ENCODE assay signal across 9 cellular contexts in the genomic region with DNA sequence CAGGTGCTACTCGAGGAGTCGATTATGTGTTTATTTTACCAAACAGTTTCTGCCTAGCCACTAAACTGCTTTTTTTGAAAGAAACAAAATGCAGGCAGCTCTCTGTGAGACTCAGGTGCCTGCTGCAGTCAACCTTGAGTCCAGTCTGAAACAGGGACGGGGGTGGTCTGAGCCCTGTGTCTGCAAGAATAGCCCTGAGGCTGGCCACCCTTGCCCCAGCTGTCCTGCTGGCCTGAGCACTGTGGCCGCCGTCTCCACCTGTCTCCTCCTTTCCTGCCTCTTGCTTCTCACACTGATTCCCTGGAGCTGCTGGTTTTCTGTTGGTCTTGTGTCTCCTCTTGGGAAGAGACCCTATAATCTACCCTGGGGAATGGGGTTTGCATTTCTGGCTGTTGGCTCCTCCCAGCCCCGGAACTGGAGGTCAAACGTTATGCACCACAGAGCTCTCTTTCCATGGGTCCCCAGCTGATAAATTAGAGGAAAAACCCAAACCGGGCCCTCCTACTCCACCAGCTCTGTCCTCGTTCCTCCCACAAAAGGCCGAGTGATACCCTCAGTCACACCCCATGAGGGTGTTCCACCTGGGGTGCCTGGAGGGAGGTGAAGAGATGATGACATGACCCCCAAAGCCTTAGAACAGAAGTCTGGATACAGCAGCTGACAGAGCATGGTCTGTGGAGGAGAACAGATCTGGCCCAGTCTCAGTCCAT. TPM values are rescaled to one million over a fixed set of nuclear protein-coding genes. Genes with fewer than 3 reads are reported as not detected.
A peak's percentile ranks its signal among the peaks of the same experiment; 100 is the strongest.
DNase-seq lines count a peak whose midpoint lies in the region; TF ChIP-seq lines count a peak whose summit lies in the region.
"Had no signal": no experiment of that assay in that cellular context is flagged by ENCODE, and none has a peak within 500 bp of the region (broad histone marks: within the 10 kb centered on the region; RNA-seq: fewer than 3 reads in every experiment).

No MANE protein-coding gene starts in this region.

- H3K27ac ChIP-seq in BLaER1 (no peak overlapping the region), colonic mucosa (no peak overlapping the region)
- H3K27ac ChIP-seq: SJSA1 had no signal

- H3K9ac ChIP-seq in BLaER1 (no peak overlapping the region), colonic mucosa (ENCODE audit: low read depth in 2 of 2, low read length in 2 of 2) (no peak overlapping the region)

- H3K36me3 ChIP-seq in BLaER1 (no peaks in the 10 kb centered on the region), colonic mucosa (no peaks in the 10 kb centered on the region)
- H3K36me3 ChIP-seq: SJSA1 had no signal

- H3K4me2 ChIP-seq in BLaER1 = peak overlapping the region; percentile 64

- TF ChIP-seq CTCF in GM13977 (IDR thresholded peaks at IDR 0.05; ENCODE audit: extremely low read depth, insufficient read depth, missing control alignments) = no peak
- TF ChIP-seq CTCF in colonic mucosa (IDR thresholded peaks at IDR 0.05) = no peak

- H4K20me1 ChIP-seq in BLaER1 = no peaks in the 10 kb centered on the region

- DNase-seq in GM13977 (ENCODE audit: low spot score) (peak; percentile 10), colonic mucosa (peak; percentile 10), myocyte (ENCODE audit: low read depth) (peak; percentile 12), NCI-H1436 (lab: John Stamatoyannopoulos, UW) (no peak), NCI-H187 (lab: John Stamatoyannopoulos, UW) (no peak)
- no peak for DNase-seq in activated effector memory CD4-positive, alpha-beta T cell treated with anti-CD3 and anti-CD28 coated beads, Interleukin-2, amount 50 U/mL, for 16 hours

- in situ Hi-C loops in GM13977 (cut with MboI; ENCODE audit: low pct_unique_long_range_greater_than_20kb, low sequenced_read_pairs, unreplicated experiment) = loop anchor here (25.0 kb wide), 1 partner anchor 642 kb away; no protein-coding TSS in a partner anchor

- H3K9me3 ChIP-seq in BLaER1 (no peaks in the 10 kb centered on the region), colonic mucosa (no peaks in the 10 kb centered on the region)
- H3K9me3 ChIP-seq: SJSA1 had no signal

- H3K4me3 ChIP-seq in BLaER1 (no peak overlapping the region), colonic mucosa (no peak overlapping the region)
- H3K4me3 ChIP-seq: SJSA1 had no signal

- no peaks in the 10 kb centered on the region for H3K27me3 ChIP-seq in BLaER1
- H3K27me3 ChIP-seq in colonic mucosa = no peaks in the 10 kb centered on the region
- H3K27me3 ChIP-seq: SJSA1 had no signal

- peaks cover 25% of the 10 kb centered on the region for H3K4me1 ChIP-seq in BLaER1
- H3K4me1 ChIP-seq in colonic mucosa = no peaks in the 10 kb centered on the region
- H3K4me1 ChIP-seq: SJSA1 had no signal

- intact Hi-C loops in colonic mucosa (cut with DNase I) = no loop called here

RNA-seq across cellular contexts. Expression of a gene that starts 15.0 kb away (rescaled TPM):
- total RNA-seq in colonic mucosa (under 1 TPM in 1 of 2 donors, not detected in 1; 0.42 TPM), myocyte (not detected in 2 replicates)
- not detected for polyA plus RNA-seq in myocyte (2012)
- total RNA-seq: H9, SJSA1 had no signal

RNA-seq across cellular contexts. Expression of a gene that starts 18.7 kb away (rescaled TPM):
- total RNA-seq in colonic mucosa = 1 to 10 TPM in 1 of 2 donors, under 1 TPM in 1; 0.16 to 1.2 TPM
- total RNA-seq in myocyte = not detected in 2 replicates
- not detected for polyA plus RNA-seq in myocyte (2012)
- total RNA-seq: H9, SJSA1 had no signal

RNA-seq across cellular contexts. Expression of a gene that starts 56.2 kb away (rescaled TPM):
- total RNA-seq in colonic mucosa = 10 to 100 TPM; 16.4 to 18.0 TPM
- total RNA-seq in myocyte = 11.2 and 11.8 TPM in 2 replicates
- polyA plus RNA-seq in myocyte (2012) = 10.3 TPM

Comparison
In these comparisons a context has a peak if more than half of its experiments do, and no peak if none do; other contexts are left out.
1. DNase-seq: peak in GM13977 (single experiment), colonic mucosa (single experiment) and myocyte (single experiment); none in NCI-H1436 (single experiment), NCI-H187 (0 of 2) and activated effector memory CD4-positive, alpha-beta T cell treated with anti-CD3 and anti-CD28 coated beads, Interleukin-2, amount 50 U/mL, for 16 hours (single experiment).